10 cellular contexts compared by ENCODE assay signal in the genomic region with DNA sequence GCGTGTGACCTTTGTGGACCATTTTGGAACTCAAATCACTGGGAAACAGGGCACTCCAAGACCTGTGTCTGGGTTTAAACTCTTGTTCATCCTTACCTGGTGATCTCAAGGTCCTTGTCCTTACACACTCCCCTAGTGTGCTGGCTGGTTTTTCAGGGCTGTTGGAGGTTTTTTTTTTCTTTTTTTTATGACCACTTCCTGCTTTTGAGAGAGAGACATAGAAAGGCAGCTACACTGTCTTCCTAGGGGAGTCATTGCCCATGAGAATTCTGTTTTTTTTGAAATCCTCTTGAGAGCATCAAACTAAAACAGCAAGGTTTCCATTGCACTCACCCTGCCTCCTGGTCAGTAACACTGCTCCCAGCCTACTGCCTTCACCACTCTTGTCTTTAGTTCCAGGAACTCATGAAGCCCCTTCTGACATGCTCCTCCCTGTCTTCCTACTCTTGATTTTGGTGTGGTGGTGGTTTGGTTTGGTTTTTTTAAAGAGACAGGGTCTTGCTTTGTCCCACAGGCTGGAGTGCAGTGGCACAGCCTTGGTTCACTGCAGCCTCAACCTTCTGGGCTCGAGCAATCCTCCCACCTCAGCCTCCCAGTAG. TPM values are rescaled to one million over a fixed set of nuclear protein-coding genes. Genes with fewer than 3 reads are reported as not detected.
DNase-seq lines count a peak whose midpoint lies in the region; ATAC-seq and TF ChIP-seq lines count a peak whose summit lies in the region.
"Had no signal": no experiment of that assay in that cellular context is flagged by ENCODE, and none has a peak within 500 bp of the region (broad histone marks: within the 10 kb centered on the region; RNA-seq: fewer than 3 reads in every experiment).

No MANE protein-coding gene starts in this region.

- H3K9me3 Mint-ChIP-seq in CD8-positive, alpha-beta T cell: no peaks in the 10 kb centered on the region

- BruUV-seq in A673 (replicated peaks; lab: Mats Ljungman, UMichigan): no TSS peak

- peak overlapping the region; percentile 52 for H3K27ac ChIP-seq in CD8-positive, alpha-beta T cell (ENCODE audit: low read depth, low read length)
- H3K27ac ChIP-seq in KOPT-K1 (ENCODE audit: low read depth, low read length, poor library complexity, severe bottlenecking) (peak overlapping the region; percentile 53), brain microvascular endothelial cell (peak overlapping the region; percentile 41), sigmoid colon (peak overlapping the region in 3 of 4 donors; percentile 69 to 75 (median 69)), esophagus squamous epithelium (peak overlapping the region in 1 of 4 donors; percentile 52), A673 (ENCODE audit: low read depth, low read length, poor library complexity, severe bottlenecking) (no peak overlapping the region)
- H3K27ac ChIP-seq: ovary had no signal

- H3K27me3 Mint-ChIP-seq in CD8-positive, alpha-beta T cell (ENCODE audit: low read depth): no peaks in the 10 kb centered on the region

- no peak for TF ChIP-seq EP300 in sigmoid colon (IDR thresholded peaks at IDR 0.05)

- no peaks in the 10 kb centered on the region for H3K9me3 ChIP-seq in CD8-positive, alpha-beta T cell (ENCODE audit: low read length)
- H3K9me3 ChIP-seq in KOPT-K1 (ENCODE audit: insufficient read depth, low read length, poor library complexity, severe bottlenecking) (no peaks in the 10 kb centered on the region), sigmoid colon (no peaks in the 10 kb centered on the region), esophagus squamous epithelium (no peaks in the 10 kb centered on the region), A673 (ENCODE audit: low read depth, low read length, poor library complexity, severe bottlenecking) (no peaks in the 10 kb centered on the region)
- H3K9me3 ChIP-seq: ovary had no signal

- intact Hi-C loops in CD8-positive, alpha-beta T cell (cut with DNase I, micrococcal nuclease): loop anchor here (1.0 to 5.0 kb wide), 2 partner anchors 32 to 33 kb away; no protein-coding TSS in a partner anchor
- intact Hi-C loops in sigmoid colon (cut with DNase I): loop anchor here (5.0 kb wide), 1 partner anchor 33 kb away; no protein-coding TSS in a partner anchor
- intact Hi-C loops in esophagus squamous epithelium (cut with DNase I): no loop called here
- intact Hi-C loops in A673 (cut with micrococcal nuclease; ENCODE audit: unreplicated experiment): no loop called here

- H3K4me1 Mint-ChIP-seq in CD8-positive, alpha-beta T cell (ENCODE audit: low read depth): peaks cover 45% of the 10 kb centered on the region

- no peak overlapping the region for H3K4me3 ChIP-seq in CD8-positive, alpha-beta T cell (ENCODE audit: low read depth, low read length)
- no peak overlapping the region for H3K4me3 ChIP-seq in brain microvascular endothelial cell (ENCODE audit: low read depth, low read length)
- no peak overlapping the region for H3K4me3 ChIP-seq in sigmoid colon
- no peak overlapping the region for H3K4me3 ChIP-seq in esophagus squamous epithelium
- H3K4me3 ChIP-seq in A673 (ENCODE audit: low read depth, low read length, poor library complexity, severe bottlenecking): no peak overlapping the region
- H3K4me3 ChIP-seq: ovary had no signal

- peaks cover 39% of the 10 kb centered on the region for H3K4me1 ChIP-seq in CD8-positive, alpha-beta T cell (ENCODE audit: insufficient read depth, low read length)
- H3K4me1 ChIP-seq in sigmoid colon (peaks cover 0 to 54% (median 29%) of the 10 kb centered on the region in 4 donors), esophagus squamous epithelium (peaks cover 7 to 20% (median 8%) of the 10 kb centered on the region in 3 donors), A673 (ENCODE audit: insufficient read depth, low read length, poor library complexity, severe bottlenecking) (no peaks in the 10 kb centered on the region)

- POLR2A ChIA-PET in CD8-positive, alpha-beta T cell (lab: Charles Lee): interaction anchor here (1.0 to 2.3 kb wide), 3 partner anchors 9 to 95 kb away, joined by 3 to 10 read pairs (median 4); a partner anchor contains a TSS
- POLR2A ChIA-PET in A673 (lab: Charles Lee; ENCODE audit: low non-redundant PET): no interaction called here

- CTCF ChIA-PET in CD8-positive, alpha-beta T cell (lab: Charles Lee): interaction anchor here (1.0 to 4.1 kb wide), 6 partner anchors 8 to 207 kb away, joined by 3 to 22 read pairs (median 3); no protein-coding TSS in a partner anchor
- CTCF ChIA-PET in A673 (lab: Charles Lee): interaction anchor here (0.9 kb wide), 1 partner anchor 35 kb away, joined by 3 read pairs; no protein-coding TSS in a partner anchor

- peak; percentile 80 for ATAC-seq in CD8-positive, alpha-beta T cell
- no peak for ATAC-seq in GM19397 (IDR thresholded peaks at IDR 0.05; ENCODE audit: unreplicated experiment)

- peaks cover 23% of the 10 kb centered on the region for H3K36me3 ChIP-seq in CD8-positive, alpha-beta T cell (ENCODE audit: insufficient read depth, low read length)
- H3K36me3 ChIP-seq in KOPT-K1 (ENCODE audit: insufficient read depth, low read length) (peaks cover 53% of the 10 kb centered on the region), brain microvascular endothelial cell (replicated peaks) (peaks cover 17% of the 10 kb centered on the region), sigmoid colon (peaks cover 6 to 56% (median 29%) of the 10 kb centered on the region in 4 donors), esophagus squamous epithelium (peaks cover 7 to 65% (median 28%) of the 10 kb centered on the region in 3 donors), A673 (ENCODE audit: insufficient read depth, low read length, poor library complexity, severe bottlenecking) (peaks cover 36% of the 10 kb centered on the region)
- H3K36me3 ChIP-seq: ovary had no signal

- in situ Hi-C loops in brain microvascular endothelial cell (cut with HindIII; ENCODE audit: low pct_ligation_motif_present, low sequenced_read_pairs): no loop called here

- peak overlapping the region; percentile 91 for H3K27ac Mint-ChIP-seq in CD8-positive, alpha-beta T cell

- WGBS in sigmoid colon, 2 donors: 92 to 96% methylated on average over 2 of the region's 2 CpGs
- 92 to 93% methylated on average over 2 of the region's 2 CpGs for WGBS in esophagus squamous epithelium, 2 donors

- DNase-seq in CD8-positive, alpha-beta T cell: peak in 1 of 7 experiments; percentile 52
- DNase-seq in brain microvascular endothelial cell: no peak
- DNase-seq in sigmoid colon: no peak
- DNase-seq in hypothalamus (lab: John Stamatoyannopoulos, UW): no peak
- DNase-seq in esophagus squamous epithelium (lab: John Stamatoyannopoulos, UW): no peak
- no peak for DNase-seq in A673 (ENCODE audit: low spot score)
- DNase-seq: NCI-H1694, ovary had no signal

- H3K4me3 Mint-ChIP-seq in CD8-positive, alpha-beta T cell: peak overlapping the region; percentile 32

- TF ChIP-seq CTCF in CD8-positive, alpha-beta T cell (IDR thresholded peaks at IDR 0.05): no peak
- TF ChIP-seq CTCF in brain microvascular endothelial cell (IDR thresholded peaks at IDR 0.05; ENCODE audit: low read depth, low read length, missing control alignments) (no peak), sigmoid colon (IDR thresholded peaks at IDR 0.05) (no peak), esophagus squamous epithelium (IDR thresholded peaks at IDR 0.05) (no peak), A673 (conservative IDR thresholded peaks at IDR 0.05; ENCODE audit: low read depth, low read length) (no peak)

- H3K36me3 Mint-ChIP-seq in CD8-positive, alpha-beta T cell: peaks cover 47% of the 10 kb centered on the region

- no peaks in the 10 kb centered on the region for H3K27me3 ChIP-seq in CD8-positive, alpha-beta T cell (ENCODE audit: insufficient read depth, low read length)
- H3K27me3 ChIP-seq in brain microvascular endothelial cell (replicated peaks): no peaks in the 10 kb centered on the region
- H3K27me3 ChIP-seq in sigmoid colon: no peaks in the 10 kb centered on the region
- H3K27me3 ChIP-seq in esophagus squamous epithelium: no peaks in the 10 kb centered on the region
- H3K27me3 ChIP-seq in A673 (replicated peaks; ENCODE audit: insufficient read depth, low read depth, low read length, poor library complexity): no peaks in the 10 kb centered on the region
- H3K27me3 ChIP-seq: ovary had no signal

- TF ChIP-seq POLR2A in sigmoid colon (IDR thresholded peaks at IDR 0.05) (no peak), esophagus squamous epithelium (IDR thresholded peaks at IDR 0.05) (no peak)

RNA-seq across cellular contexts. Expression of a gene that starts 28.6 kb away (rescaled TPM):
- total RNA-seq in CD8-positive, alpha-beta T cell: not detected
- 1 to 10 TPM in 2 of 4 donors, under 1 TPM in 2; 0.66 to 3.5 (median 1.9) TPM for total RNA-seq in sigmoid colon
- polyA plus RNA-seq in sigmoid colon: under 1 TPM in 2 of 3 donors, not detected in 1; under 0.01 to 0.71 TPM
- total RNA-seq in esophagus squamous epithelium: 1 to 10 TPM in 1 of 4 donors, under 1 TPM in 1, not detected in 2; 0.94 to 1.3 TPM
- 0.41 and 0.46 TPM in 2 replicates for total RNA-seq in A673 (2021)

RNA-seq across cellular contexts. Expression of a gene that starts 52.1 kb away (rescaled TPM):
- 10 to 100 TPM; 70.5 to 74.1 TPM for total RNA-seq in CD8-positive, alpha-beta T cell
- total RNA-seq in sigmoid colon (10 to 100 TPM; 16.6 to 39.6 (median 27.7) TPM), esophagus squamous epithelium (10 to 100 TPM; 16.2 to 32.9 (median 24.8) TPM), A673 (2021) (29.4 and 31.3 TPM in 2 replicates)
- polyA plus RNA-seq in sigmoid colon: 10 to 100 TPM; 30.6 to 35.9 (median 35.4) TPM

Comparison
In these comparisons a context has a peak if more than half of its experiments do, and no peak if none do; other contexts are left out.
1. intact Hi-C loops: an anchor here in CD8-positive, alpha-beta T cell (1.0 to 5.0 kb wide) and sigmoid colon (5.0 kb wide); none called in esophagus squamous epithelium and A673.